21 cellular contexts compared by ENCODE assay signal in the genomic region with DNA sequence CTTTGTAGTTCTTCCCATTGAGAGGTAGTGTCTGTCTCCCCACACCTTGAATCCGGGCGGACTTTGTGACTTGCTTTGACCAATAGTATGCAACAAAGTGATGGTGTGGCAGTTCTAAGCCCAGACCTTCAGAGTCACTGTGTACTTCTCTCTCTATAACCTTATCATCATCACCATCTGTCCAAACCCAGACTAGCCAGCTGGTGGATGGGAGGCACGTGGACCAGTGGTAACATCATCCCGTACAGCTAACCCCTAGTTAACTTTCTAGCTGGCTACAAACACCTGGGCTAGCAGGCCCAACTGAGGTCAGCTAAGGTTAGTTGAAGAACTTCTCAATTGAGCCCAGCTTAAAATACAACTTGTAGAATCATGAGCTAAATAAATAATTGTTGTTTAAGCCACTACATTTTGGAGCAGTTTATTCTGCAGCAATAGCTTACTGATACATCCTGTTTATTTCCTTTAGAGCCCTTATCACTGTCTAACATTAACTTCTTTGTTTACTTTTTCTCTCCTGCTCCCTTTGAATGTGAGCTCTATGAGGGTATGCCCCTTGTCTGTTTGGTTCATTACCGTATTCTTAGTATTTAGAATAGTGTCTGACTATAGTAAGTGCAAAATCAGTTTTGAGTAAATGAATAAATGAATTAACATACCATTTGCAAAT. TPM values are rescaled to one million over a fixed set of nuclear protein-coding genes. Genes with fewer than 3 reads are reported as not detected.
DNase-seq lines count a peak whose midpoint lies in the region; ATAC-seq, FAIRE-seq and TF ChIP-seq lines count a peak whose summit lies in the region.
"Had no signal": no experiment of that assay in that cellular context is flagged by ENCODE, and none has a peak within 500 bp of the region (broad histone marks: within the 10 kb centered on the region; RNA-seq: fewer than 3 reads in every experiment).

No MANE protein-coding gene starts in this region.

- TF ChIP-seq CTCF in WERI-Rb-1 (IDR thresholded peaks at IDR 0.05; ENCODE audit: low read depth, low read length) (no peak), spleen (IDR thresholded peaks at IDR 0.05 in 8 of 11, conservative IDR thresholded peaks at IDR 0.05 in 3 of 11) (no peak)

- peak; percentile 9 for FAIRE-seq in GM12891 (lab: Jason Lieb, UNC)
- FAIRE-seq: GM12892 had no signal

- H3K4me1 ChIP-seq in spleen, result peaks cover 0 to 28% (median 9%) of the 10 kb centered on the region in 6 donors
- H3K4me1 ChIP-seq: HAP-1 had no signal

- no peak overlapping the region for H3K27ac ChIP-seq in WERI-Rb-1
- H3K27ac ChIP-seq in spleen, result no peak overlapping the region
- H3K27ac ChIP-seq: GM23248, Peyer's patch had no signal

- ATAC-seq in HG03097 (IDR thresholded peaks at IDR 0.05; ENCODE audit: low FRiP score, unreplicated experiment), result no peak
- ATAC-seq: T-helper 17 cell had no signal

- no peaks in the 10 kb centered on the region for H3K27me3 ChIP-seq in WERI-Rb-1 (ENCODE audit: insufficient read depth, low read depth, severe bottlenecking)
- H3K27me3 ChIP-seq in spleen (replicated peaks in 1 of 7), result no peaks in the 10 kb centered on the region
- H3K27me3 ChIP-seq: Peyer's patch had no signal

- intact Hi-C loops in spleen (cut with DNase I; ENCODE audit: low total_unique reads), result no loop called here

- 72 to 83% (median 78%) methylated on average over 5 of the region's 5 CpGs for WGBS in spleen, 5 donors

- H3K36me3 ChIP-seq in WERI-Rb-1 (no peaks in the 10 kb centered on the region), spleen (no peaks in the 10 kb centered on the region)
- H3K36me3 ChIP-seq: HAP-1, Peyer's patch had no signal

- no peak for TF ChIP-seq POLR2A in GM12891 (IDR thresholded peaks at IDR 0.05; ENCODE audit: low read depth, low read length)
- TF ChIP-seq POLR2A in spleen (IDR thresholded peaks at IDR 0.05), result no peak

- DNase-seq in GM12891 (ENCODE audit: insufficient read length, low spot score) (no peak), NCI-H524 (lab: John Stamatoyannopoulos, UW) (peak; percentile 51 to 82), WERI-Rb-1 (peak; percentile 13), myocyte (ENCODE audit: low read depth) (peak; percentile 11), SHP77 treated with DMSO at 0.1 percent for 48 hours (lab: John Stamatoyannopoulos, UW) (no peak), spleen (no peak)
- DNase-seq: CD4-positive, CD25-positive, alpha-beta regulatory T cell; DMS79 treated with DMSO at 0.1 percent for 48 hours; GM23248; NCI-H1092; NCI-H1436; NCI-H1930; NCI-H526 treated with DMSO at 0.1 percent for 48 hours; Peyer's patch; SW 1271; T-helper 17 cell had no signal

- H3K9me3 ChIP-seq in WERI-Rb-1 (ENCODE audit: severe bottlenecking) (peaks cover 4% of the 10 kb centered on the region), spleen (no peaks in the 10 kb centered on the region)
- H3K9me3 ChIP-seq: HAP-1, Peyer's patch had no signal

- H3K4me3 ChIP-seq in WERI-Rb-1 (ENCODE audit: low read depth, low read length), result no peak overlapping the region
- H3K4me3 ChIP-seq in spleen, result no peak overlapping the region
- H3K4me3 ChIP-seq: GM23248, HAP-1, Peyer's patch had no signal

TF ChIP-seq in GM12891, 5 proteins besides CTCF, POLR2A, EP300 and RAD21:
- TF ChIP-seq TAF1 (IDR thresholded peaks at IDR 0.05; ENCODE audit: low read depth, low read length) (no peak), POLR2AphosphoS5 (IDR thresholded peaks at IDR 0.05; ENCODE audit: low read depth, low read length) (no peak), SPI1 (IDR thresholded peaks at IDR 0.05; ENCODE audit: low read depth, low read length) (no peak), PAX5 (IDR thresholded peaks at IDR 0.05; ENCODE audit: insufficient read depth, low read length, severe bottlenecking) (no peak), POU2F2 (IDR thresholded peaks at IDR 0.05; ENCODE audit: low read depth, low read length) (no peak)

RNA-seq across cellular contexts. Expression of a gene that starts 11.5 kb away (rescaled TPM):
- polyA plus RNA-seq in GM12891 (2012; ENCODE audit: low read depth, missing spikeins), result 1.7 TPM
- total RNA-seq in myocyte, result not detected in 2 replicates
- not detected for polyA plus RNA-seq in myocyte (2012)
- total RNA-seq in spleen, result 1 to 10 TPM; 1.2 to 3.6 (median 1.7) TPM
- polyA plus RNA-seq in spleen, result 1 to 10 TPM; 1.1 to 1.3 (median 1.3) TPM
- total RNA-seq: CD4-positive, CD25-positive, alpha-beta regulatory T cell; GM23248; LHCN-M2 had no signal
- polyA plus RNA-seq: BJ, GM23248 had no signal

RNA-seq across cellular contexts. Expression of a gene that starts 32.9 kb away (rescaled TPM):
- 23.4 TPM for polyA plus RNA-seq in GM12891 (2012; ENCODE audit: low read depth, missing spikeins)
- total RNA-seq in myocyte, result 13.6 and 15.8 TPM in 2 replicates
- 9.7 TPM for polyA plus RNA-seq in myocyte (2012)
- 10 to 100 TPM; 13.2 to 22.9 (median 18.0) TPM for total RNA-seq in spleen
- 1 to 10 TPM; 6.5 to 8.4 (median 7.9) TPM for polyA plus RNA-seq in spleen

Comparison
In these comparisons a context has a peak if more than half of its experiments do, and no peak if none do; other contexts are left out.
1. DNase-seq: peak in NCI-H524 (2 of 2), WERI-Rb-1 (single experiment) and myocyte (single experiment); none in GM12891 (single experiment), SHP77 treated with DMSO at 0.1 percent for 48 hours (single experiment) and spleen (single experiment).